13 cellular contexts compared by ENCODE assay signal in the genomic region with DNA sequence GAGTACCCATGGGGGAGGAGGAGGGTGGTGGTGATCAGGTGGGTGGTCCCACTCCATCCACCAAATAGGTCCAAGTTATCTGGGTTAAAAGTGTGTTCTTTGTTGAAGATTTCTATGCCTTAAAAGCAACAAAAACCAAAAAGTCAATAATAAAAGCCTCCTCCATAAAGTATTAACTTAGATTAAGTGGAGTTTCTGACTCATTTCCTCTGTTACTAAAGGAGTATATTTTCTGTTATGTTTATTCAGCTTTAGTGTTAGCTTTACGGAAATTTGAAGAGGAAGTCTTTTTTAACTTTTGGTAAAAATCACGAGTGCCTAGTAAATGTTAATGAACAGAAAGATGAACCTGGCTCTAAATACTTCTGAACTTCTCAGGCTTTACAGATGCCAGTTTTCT. TPM values are rescaled to one million over a fixed set of nuclear protein-coding genes. Genes with fewer than 3 reads are reported as not detected.
DNase-seq lines count a peak whose midpoint lies in the region; FAIRE-seq and TF ChIP-seq lines count a peak whose summit lies in the region.
"Had no signal": no experiment of that assay in that cellular context is flagged by ENCODE, and none has a peak within 500 bp of the region (broad histone marks: within the 10 kb centered on the region; RNA-seq: fewer than 3 reads in every experiment).

No MANE protein-coding gene starts in this region.

- H3K9ac ChIP-seq in astrocyte (ENCODE audit: low read length), result no peak overlapping the region

- DNase-seq in A673 (ENCODE audit: low spot score) (peak; percentile 55), EL (peak; percentile 11), astrocyte (ENCODE audit: low read depth) (no peak), NCI-H345 (lab: John Stamatoyannopoulos, UW) (no peak), dedifferentiated amniotic fluid mesenchymal stem cell (ENCODE audit: extremely low spot score) (no peak), NCI-H2107 treated with DMSO at 0.1 percent for 48 hours (lab: John Stamatoyannopoulos, UW; ENCODE audit: unreplicated experiment) (no peak), G401 (ENCODE audit: low spot score) (no peak)
- DNase-seq: NCI-H2171 treated with DMSO at 0.1 percent for 48 hours; nephron progenitor cell; stimulated activated CD4-positive, alpha-beta T cell treated with anti-CD3 and anti-CD28 coated beads, Interleukin-1b, Interleukin-23, amount 100 ng/mL, for 48 hours had no signal

- peak overlapping the region; percentile 68 for H3K4me2 ChIP-seq in astrocyte (ENCODE audit: low read length)
- H3K4me2 ChIP-seq: hepatocyte had no signal

- H3K27ac Mint-ChIP-seq in astrocyte (ENCODE audit: unreplicated experiment), result no peak overlapping the region
- H3K27ac Mint-ChIP-seq: nephron progenitor cell had no signal

- intact Hi-C loops in A673 (cut with micrococcal nuclease; ENCODE audit: unreplicated experiment), result no loop called here

- no TSS peak for BruUV-seq in A673 (replicated peaks; lab: Mats Ljungman, UMichigan)

- no peaks in the 10 kb centered on the region for H3K9me3 Mint-ChIP-seq in astrocyte (ENCODE audit: unreplicated experiment)
- H3K9me3 Mint-ChIP-seq: nephron progenitor cell had no signal

- H3K4me1 Mint-ChIP-seq in astrocyte (ENCODE audit: low read depth, unreplicated experiment), result peaks cover 12% of the 10 kb centered on the region
- H3K4me1 Mint-ChIP-seq: nephron progenitor cell had no signal

- no peak for TF ChIP-seq CTCF in A673 (conservative IDR thresholded peaks at IDR 0.05; ENCODE audit: low read depth, low read length)
- no peak for TF ChIP-seq CTCF in astrocyte (IDR thresholded peaks at IDR 0.05; ENCODE audit: insufficient read depth, low read depth, low read length)

- no peaks in the 10 kb centered on the region for H3K27me3 ChIP-seq in A673 (replicated peaks; ENCODE audit: insufficient read depth, low read depth, low read length, poor library complexity)
- no peaks in the 10 kb centered on the region for H3K27me3 ChIP-seq in astrocyte (ENCODE audit: insufficient read depth, low read length)
- H3K27me3 ChIP-seq in muscle layer of duodenum (ENCODE audit: low read depth, low read length), result no peaks in the 10 kb centered on the region
- H3K27me3 ChIP-seq: hepatocyte had no signal

- CTCF ChIA-PET in A673 (lab: Charles Lee), result interaction anchor here (1.3 kb wide), 1 partner anchor 329 kb away, joined by 6 read pairs; no protein-coding TSS in a partner anchor

- FAIRE-seq in astrocyte (lab: Jason Lieb, UNC), result no peak
- FAIRE-seq: GM18507 had no signal

- H3K4me1 ChIP-seq in A673 (ENCODE audit: insufficient read depth, low read length, poor library complexity, severe bottlenecking), result peaks cover 14% of the 10 kb centered on the region
- peaks cover 13% of the 10 kb centered on the region for H3K4me1 ChIP-seq in astrocyte (ENCODE audit: insufficient read depth, low read length)
- peaks cover 4% of the 10 kb centered on the region in 2 donors for H3K4me1 ChIP-seq in muscle layer of duodenum (ENCODE audit: control insufficient read depth in 1 of 2, insufficient read depth in 2 of 2, low read length in 2 of 2)

- H3K27me3 Mint-ChIP-seq in astrocyte (ENCODE audit: low read depth, unreplicated experiment), result no peaks in the 10 kb centered on the region

- POLR2A ChIA-PET in A673 (lab: Charles Lee; ENCODE audit: low non-redundant PET), result no interaction called here

- in situ Hi-C loops in G401 (cut with HindIII; ENCODE audit: low sequenced_read_pairs), result no loop called here

- peaks cover 6% of the 10 kb centered on the region for H3K36me3 Mint-ChIP-seq in astrocyte (ENCODE audit: low read depth, unreplicated experiment)

- peaks cover 33% of the 10 kb centered on the region for H3K36me3 ChIP-seq in A673 (ENCODE audit: insufficient read depth, low read length, poor library complexity, severe bottlenecking)
- H3K36me3 ChIP-seq in astrocyte (ENCODE audit: insufficient read depth, low read length), result peaks cover 43% of the 10 kb centered on the region
- peaks cover 44 to 59% of the 10 kb centered on the region in 2 donors for H3K36me3 ChIP-seq in muscle layer of duodenum (ENCODE audit: control insufficient read depth in 1 of 2, insufficient read depth in 2 of 2, low read length in 2 of 2)

- no peak overlapping the region for H3K4me3 Mint-ChIP-seq in astrocyte (ENCODE audit: unreplicated experiment)
- H3K4me3 Mint-ChIP-seq: nephron progenitor cell had no signal

- H4K20me1 ChIP-seq in astrocyte (ENCODE audit: insufficient read depth, low read length), result no peaks in the 10 kb centered on the region

- H3K4me3 ChIP-seq in A673 (ENCODE audit: low read depth, low read length, poor library complexity, severe bottlenecking), result no peak overlapping the region
- H3K4me3 ChIP-seq in astrocyte (ENCODE audit: insufficient read depth, low read depth, low read length), result no peak overlapping the region
- no peak overlapping the region for H3K4me3 ChIP-seq in muscle layer of duodenum (ENCODE audit: low read depth in 1 of 2, low read length in 2 of 2)
- H3K4me3 ChIP-seq: hepatocyte had no signal

- no peak overlapping the region for H3K27ac ChIP-seq in A673 (ENCODE audit: low read depth, low read length, poor library complexity, severe bottlenecking)
- H3K27ac ChIP-seq in astrocyte (ENCODE audit: low read depth, low read length), result peak overlapping the region; percentile 41
- H3K27ac ChIP-seq in muscle layer of duodenum (ENCODE audit: low read length), result peak overlapping the region; percentile 51
- H3K27ac ChIP-seq: hepatocyte had no signal

- H3K79me2 ChIP-seq in astrocyte (ENCODE audit: insufficient read depth, low read length), result peaks cover 10% of the 10 kb centered on the region

- no peak overlapping the region for H2AFZ ChIP-seq in astrocyte (ENCODE audit: low read depth, low read length)
- H2AFZ ChIP-seq: hepatocyte had no signal

- H3K9me3 ChIP-seq in A673 (ENCODE audit: low read depth, low read length, poor library complexity, severe bottlenecking) (no peaks in the 10 kb centered on the region), astrocyte (ENCODE audit: insufficient read depth, low read depth, low read length) (no peaks in the 10 kb centered on the region), muscle layer of duodenum (ENCODE audit: control insufficient read depth in 1 of 2, low read length in 2 of 2) (no peaks in the 10 kb centered on the region)

RNA-seq across cellular contexts. Expression of gene FBXO38, which starts 17.8 kb away (rescaled TPM):
- total RNA-seq in A673 (2021) (36.7 and 43.8 TPM in 2 replicates), astrocyte (36.2 and 38.8 TPM in 2 replicates)
- 32.5 and 37.0 TPM in 2 replicates for total RNA-seq in G401 (2014; rRNA removed; shearing (Covaris generic))

Comparison
In these comparisons a context has a peak if more than half of its experiments do, and no peak if none do; other contexts are left out.
1. DNase-seq: peak in A673 (single experiment) and EL (single experiment); none in astrocyte (single experiment), NCI-H345 (single experiment), dedifferentiated amniotic fluid mesenchymal stem cell (single experiment), NCI-H2107 treated with DMSO at 0.1 percent for 48 hours (single experiment) and G401 (single experiment).